ENCODE assay signal across 1 cellular context in genomic region chr4:55363618-55364420, GRCh38.
TF ChIP-seq lines count a peak whose summit lies in the region.

No MANE protein-coding gene starts in this region.

TF ChIP-seq in GM23338, 12 proteins besides CTCF, POLR2A, EP300 and RAD21 (continued from another document):
- TF ChIP-seq REST (IDR thresholded peaks at IDR 0.05; ENCODE audit: unreplicated experiment) (no peak), JUNB (IDR thresholded peaks at IDR 0.05; ENCODE audit: unreplicated experiment) (no peak), NANOG (IDR thresholded peaks at IDR 0.05; ENCODE audit: borderline replicate concordance) (no peak), STAT1 (IDR thresholded peaks at IDR 0.05; ENCODE audit: unreplicated experiment) (no peak)
